Comparison of ENCODE assay signal across 8 cellular contexts in the genomic region with DNA sequence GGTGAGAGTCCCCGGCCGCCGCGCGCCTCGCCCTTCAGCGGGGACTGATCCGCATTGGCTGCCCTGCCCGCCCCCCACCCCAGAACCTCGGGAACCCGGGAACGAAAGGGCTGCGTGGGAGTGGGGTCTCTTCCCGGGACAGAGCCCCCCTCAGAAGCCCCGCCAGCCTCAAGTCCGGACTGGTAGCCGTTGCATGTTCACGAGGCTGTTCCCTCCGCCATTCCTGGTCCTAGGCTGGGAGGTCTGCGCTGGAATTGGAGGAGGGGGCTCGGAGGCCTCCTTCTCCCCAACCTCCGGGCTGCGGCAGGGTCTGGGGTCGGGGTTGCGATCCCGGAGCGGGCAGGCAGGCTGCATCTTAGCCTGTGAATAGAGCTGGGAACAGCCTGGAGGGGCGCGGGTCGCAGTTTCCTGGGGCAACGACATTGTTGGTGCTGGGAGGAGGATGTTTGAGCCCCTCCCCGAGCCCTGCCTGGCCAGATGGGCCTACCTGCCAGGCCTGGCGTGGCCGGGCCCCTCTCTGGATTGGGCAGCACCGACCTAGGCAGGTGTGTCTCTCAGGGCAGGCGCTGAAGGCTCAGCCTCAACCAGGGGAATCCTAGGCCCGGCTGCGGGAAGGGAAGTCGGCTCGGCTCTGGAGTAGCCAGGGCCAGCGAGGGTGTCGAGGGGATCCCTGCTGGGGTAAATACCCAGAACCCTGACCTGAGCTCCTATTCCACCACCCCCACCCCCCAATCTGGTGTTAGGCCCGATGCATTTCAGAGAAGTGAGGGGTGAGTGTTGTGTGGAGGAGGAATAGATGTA. TPM values are rescaled to one million over a fixed set of nuclear protein-coding genes. Genes with fewer than 3 reads are reported as not detected.
DNase-seq lines count a peak whose midpoint lies in the region; ATAC-seq, FAIRE-seq and TF ChIP-seq lines count a peak whose summit lies in the region.

No MANE protein-coding gene starts in this region.

- no peak for TF ChIP-seq POLR2A in GM12892 (IDR thresholded peaks at IDR 0.05; ENCODE audit: low read depth, low read length)

- no peak for FAIRE-seq in GM12892 (lab: Jason Lieb, UNC)

- H3K9me3 ChIP-seq in MM.1S (replicated peaks; ENCODE audit: insufficient read depth, low read length) = no peaks in the 10 kb centered on the region

- H2AFZ ChIP-seq in MM.1S (ENCODE audit: low read length) = no peak overlapping the region

- peaks cover 13 to 14% of the 10 kb centered on the region in 2 donors for H3K36me3 Mint-ChIP-seq in CD14-positive monocyte
- peaks cover 14% of the 10 kb centered on the region for H3K36me3 Mint-ChIP-seq in dendritic cell treated with granulocyte-macrophage colony-stimulating factor and Interleukin-4, amounts not matched to agents 40 ng/mL and 50 ng/mL, for 4 days (ENCODE audit: low read depth)
- H3K36me3 Mint-ChIP-seq in naive thymus-derived CD8-positive, alpha-beta T cell = peaks cover 0 to 11% (median 3%) of the 10 kb centered on the region in 3 donors

- peaks cover 3% of the 10 kb centered on the region for H3K4me1 Mint-ChIP-seq in CD14-positive monocyte
- peaks cover 12% of the 10 kb centered on the region for H3K4me1 Mint-ChIP-seq in dendritic cell treated with granulocyte-macrophage colony-stimulating factor and Interleukin-4, amounts not matched to agents 40 ng/mL and 50 ng/mL, for 4 days (ENCODE audit: low read depth)
- peaks cover 6 to 16% (median 10%) of the 10 kb centered on the region in 4 donors for H3K4me1 Mint-ChIP-seq in naive thymus-derived CD8-positive, alpha-beta T cell

- no peak overlapping the region for H3K27ac Mint-ChIP-seq in CD14-positive monocyte
- H3K27ac Mint-ChIP-seq in dendritic cell treated with granulocyte-macrophage colony-stimulating factor and Interleukin-4, amounts not matched to agents 40 ng/mL and 50 ng/mL, for 4 days = no peak overlapping the region
- no peak overlapping the region for H3K27ac Mint-ChIP-seq in naive thymus-derived CD8-positive, alpha-beta T cell

- H3K4me2 ChIP-seq in MM.1S (ENCODE audit: low read depth, low read length) = peak overlapping the region; percentile 94; the same call in 1 of the 2 replicates

- H3K4me1 ChIP-seq in MM.1S (ENCODE audit: low read length) = no peaks in the 10 kb centered on the region

- H3K9me2 ChIP-seq in MM.1S (replicated peaks; ENCODE audit: insufficient read depth, low read length) = no peaks in the 10 kb centered on the region

- H3K9ac ChIP-seq in MM.1S (ENCODE audit: low read length) = no peak overlapping the region; the same call in 1 of the 2 replicates

- no peaks in the 10 kb centered on the region for H3F3A ChIP-seq in MM.1S (ENCODE audit: insufficient read depth, low read length)

- peak overlapping the region; percentile 50; the same call in 1 of the 2 replicates for H3K4me3 ChIP-seq in MM.1S (ENCODE audit: low read length)

- DNase-seq in CD14-positive monocyte (ENCODE audit: low spot score) = no peak
- no peak for DNase-seq in MM.1S
- DNase-seq in naive thymus-derived CD8-positive, alpha-beta T cell = peak in 1 of 10 donors; percentile 61
- DNase-seq in GM12892 (ENCODE audit: insufficient read length) = no peak
- DNase-seq in middle frontal gyrus (ENCODE audit: extremely low spot score, low spot score) = no peak

- H3K27ac ChIP-seq in MM.1S (ENCODE audit: low read length) = no peak overlapping the region

- intact Hi-C loops in CD14-positive monocyte (cut with micrococcal nuclease) = no loop called here
- intact Hi-C loops in dendritic cell treated with granulocyte-macrophage colony-stimulating factor and Interleukin-4, amounts not matched to agents 40 ng/mL and 50 ng/mL, for 4 days (cut with micrococcal nuclease) = loop anchor here (10.0 kb wide), 1 partner anchor 49 kb away; no protein-coding TSS in a partner anchor

- H3K27me3 ChIP-seq in MM.1S (replicated peaks; ENCODE audit: insufficient read depth, low read length) = no peaks in the 10 kb centered on the region

- peak overlapping the region; percentile 24 to 37 for H3K4me3 Mint-ChIP-seq in CD14-positive monocyte
- H3K4me3 Mint-ChIP-seq in dendritic cell treated with granulocyte-macrophage colony-stimulating factor and Interleukin-4, amounts not matched to agents 40 ng/mL and 50 ng/mL, for 4 days = peak overlapping the region; percentile 37
- peak overlapping the region in 8 of 10 donors; percentile 6 to 70 (median 48) for H3K4me3 Mint-ChIP-seq in naive thymus-derived CD8-positive, alpha-beta T cell

- no peaks in the 10 kb centered on the region for H3K36me3 ChIP-seq in MM.1S (replicated peaks; ENCODE audit: insufficient read depth, low read length)

- no peaks in the 10 kb centered on the region for H4K20me1 ChIP-seq in MM.1S (ENCODE audit: insufficient read depth, low read length)

- peaks cover 17 to 46% (median 29%) of the 10 kb centered on the region in 3 donors for H3K27me3 Mint-ChIP-seq in CD14-positive monocyte (ENCODE audit: low read depth in 3 of 3)
- peaks cover 46% of the 10 kb centered on the region for H3K27me3 Mint-ChIP-seq in dendritic cell treated with granulocyte-macrophage colony-stimulating factor and Interleukin-4, amounts not matched to agents 40 ng/mL and 50 ng/mL, for 4 days
- peaks cover 2 to 19% (median 7%) of the 10 kb centered on the region in 5 donors for H3K27me3 Mint-ChIP-seq in naive thymus-derived CD8-positive, alpha-beta T cell

- no peaks in the 10 kb centered on the region for H3K79me2 ChIP-seq in MM.1S (ENCODE audit: low read length)

- POLR2A ChIA-PET in naive thymus-derived CD8-positive, alpha-beta T cell (lab: Charles Lee) = no interaction called here

- no peak for ATAC-seq in naive thymus-derived CD8-positive, alpha-beta T cell
- ATAC-seq in HG03196 (IDR thresholded peaks at IDR 0.05; ENCODE audit: unreplicated experiment) (no peak), HG02885 (IDR thresholded peaks at IDR 0.05; ENCODE audit: poor library complexity, unreplicated experiment) (no peak)

- H3K9me3 Mint-ChIP-seq in CD14-positive monocyte = peaks cover 0 to 5% (median 0%) of the 10 kb centered on the region in 7 donors
- H3K9me3 Mint-ChIP-seq in dendritic cell treated with granulocyte-macrophage colony-stimulating factor and Interleukin-4, amounts not matched to agents 40 ng/mL and 50 ng/mL, for 4 days = no peaks in the 10 kb centered on the region
- H3K9me3 Mint-ChIP-seq in naive thymus-derived CD8-positive, alpha-beta T cell = no peaks in the 10 kb centered on the region

- TF ChIP-seq CTCF in CD14-positive monocyte (IDR thresholded peaks at IDR 0.05) (no peak), MM.1S (IDR thresholded peaks at IDR 0.05; ENCODE audit: low read length) (no peak)

RNA-seq across cellular contexts. Expression of a gene that starts 0.7 kb away (rescaled TPM):
- polyA plus RNA-seq in CD14-positive monocyte = not detected
- total RNA-seq in naive thymus-derived CD8-positive, alpha-beta T cell = 1 to 10 TPM; 1.6 to 2.1 TPM
- not detected for polyA plus RNA-seq in naive thymus-derived CD8-positive, alpha-beta T cell
- polyA plus RNA-seq in GM12892 (2012; ENCODE audit: missing spikeins) = 0.15 TPM

RNA-seq across cellular contexts. Expression of a gene that starts 20.9 kb away (rescaled TPM):
- not detected for polyA plus RNA-seq in CD14-positive monocyte
- 1 to 10 TPM; 3.1 to 3.4 TPM for total RNA-seq in naive thymus-derived CD8-positive, alpha-beta T cell
- not detected for polyA plus RNA-seq in naive thymus-derived CD8-positive, alpha-beta T cell
- not detected for polyA plus RNA-seq in GM12892 (2012; ENCODE audit: missing spikeins)

RNA-seq across cellular contexts. Expression of a gene that starts 31.6 kb away (rescaled TPM):
- 10 to 100 TPM; 33.8 to 35.1 TPM for polyA plus RNA-seq in CD14-positive monocyte
- 10 to 100 TPM; 66.8 to 74.1 TPM for total RNA-seq in naive thymus-derived CD8-positive, alpha-beta T cell
- 10 to 100 TPM; 46.1 to 54.1 (median 53.2) TPM for polyA plus RNA-seq in naive thymus-derived CD8-positive, alpha-beta T cell
- 14.3 TPM for polyA plus RNA-seq in GM12892 (2012; ENCODE audit: missing spikeins)

RNA-seq across cellular contexts. Expression of a gene that starts 36.3 kb away (rescaled TPM):
- not detected for polyA plus RNA-seq in CD14-positive monocyte
- total RNA-seq in naive thymus-derived CD8-positive, alpha-beta T cell = 1 to 10 TPM; 4.1 to 5.6 TPM
- 1 to 10 TPM in 2 of 3 donors, under 1 TPM in 1; 0.71 to 2.0 (median 1.7) TPM for polyA plus RNA-seq in naive thymus-derived CD8-positive, alpha-beta T cell
- not detected for polyA plus RNA-seq in GM12892 (2012; ENCODE audit: missing spikeins)

RNA-seq across cellular contexts. Expression of a gene that starts 38.8 kb away (rescaled TPM):
- 1 to 10 TPM; 5.1 to 7.2 TPM for polyA plus RNA-seq in CD14-positive monocyte
- 10 to 100 TPM; 59.5 to 64.5 TPM for total RNA-seq in naive thymus-derived CD8-positive, alpha-beta T cell
- 10 to 100 TPM; 24.3 to 33.4 (median 30.3) TPM for polyA plus RNA-seq in naive thymus-derived CD8-positive, alpha-beta T cell
- polyA plus RNA-seq in GM12892 (2012; ENCODE audit: missing spikeins) = 5.4 TPM
